Comparison of ENCODE assay signal across 1 cellular context in genomic region chr22:41204992-41205900, GRCh38.
TF ChIP-seq lines count a peak whose summit lies in the region.

L3MBTL2 (plus strand) TSS chr22:41205312; CDS start chr22:41205363, 51 bp downstream.

TF ChIP-seq in K562, 482 proteins besides CTCF, POLR2A, EP300 and RAD21 (continued from another document):
- TF ChIP-seq MNT (conservative IDR thresholded peaks at IDR 0.05), result peak; percentile 69 to 83
- peak; percentile 80 for TF ChIP-seq NKRF (IDR thresholded peaks at IDR 0.05; ENCODE audit: borderline replicate concordance)
- TF ChIP-seq PREB (CRISPR knock-in tag; IDR thresholded peaks at IDR 0.05), result no peak
- TF ChIP-seq ATF4 (CRISPR knock-in tag; IDR thresholded peaks at IDR 0.05), result no peak
- no peak for TF ChIP-seq RNF219 (CRISPR knock-in tag; IDR thresholded peaks at IDR 0.05)
- TF ChIP-seq CTCFL (IDR thresholded peaks at IDR 0.05; ENCODE audit: borderline replicate concordance, insufficient read depth, low read depth, low read length, poor library complexity, severe bottlenecking), result no peak
- peak; percentile 86 for TF ChIP-seq ZNF395 (CRISPR knock-in tag; IDR thresholded peaks at IDR 0.05)
